In the genomic region with DNA sequence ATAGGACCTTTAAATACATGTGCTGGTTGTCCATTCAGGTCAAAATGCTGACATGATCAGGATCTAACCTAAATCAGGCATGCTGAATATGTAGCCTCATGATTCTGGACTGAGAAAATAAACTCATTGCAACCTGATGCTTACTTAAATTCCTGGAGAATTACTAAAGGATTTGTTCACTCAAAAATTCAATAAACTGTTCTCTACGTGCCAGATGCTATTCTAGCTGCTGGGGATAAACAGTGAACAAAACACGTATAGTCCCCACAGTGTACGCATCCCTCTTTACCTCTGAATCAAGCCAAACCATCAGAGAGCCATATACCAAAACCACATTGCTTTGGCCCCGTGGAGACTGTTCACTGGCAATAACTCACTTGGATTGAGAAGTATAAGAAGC, we compare ENCODE assay signal across 22 cellular contexts. TPM values are rescaled to one million over a fixed set of nuclear protein-coding genes. Genes with fewer than 3 reads are reported as not detected.
DNase-seq lines count a peak whose midpoint lies in the region; ATAC-seq, FAIRE-seq and TF ChIP-seq lines count a peak whose summit lies in the region.
"Had no signal": no experiment of that assay in that cellular context is flagged by ENCODE, and none has a peak within 500 bp of the region (broad histone marks: within the 10 kb centered on the region; RNA-seq: fewer than 3 reads in every experiment).

No MANE protein-coding gene starts in this region.

- H3K4me3 Mint-ChIP-seq in chondrocyte (ENCODE audit: unreplicated experiment): no peak overlapping the region
- H3K4me3 Mint-ChIP-seq: GM23338; neural crest cell; T-helper 2 cell treated with Interferon-gamma antibody and Interleukin-4, amounts not matched to agents 5 μg/mL and 100 μg/mL, for 36 hours; WTC11 had no signal

- H3K27ac ChIP-seq in mesenchymal stem cell (ENCODE audit: low read length, poor library complexity, severe bottlenecking) (no peak overlapping the region), MM.1S (ENCODE audit: low read length) (no peak overlapping the region)
- H3K27ac ChIP-seq: vagina had no signal

- peaks cover 8% of the 10 kb centered on the region for H3K4me1 Mint-ChIP-seq in chondrocyte (ENCODE audit: low read depth)

- no peak overlapping the region for H2AK5ac ChIP-seq in mesenchymal stem cell (ENCODE audit: low read length, severe bottlenecking)

- H3K18ac ChIP-seq in mesenchymal stem cell (ENCODE audit: low read depth in 1 of 2, low read length in 2 of 2): no peak overlapping the region

- 40% methylated on average over 3 of the region's 4 CpGs for WGBS in mesenchymal stem cell

- TF ChIP-seq CTCF in AG10803 (conservative IDR thresholded peaks at IDR 0.05; ENCODE audit: low read length) (no peak), chondrocyte (IDR thresholded peaks at IDR 0.05) (no peak), MM.1S (IDR thresholded peaks at IDR 0.05; ENCODE audit: low read length) (no peak)

- no peak overlapping the region for H3K23ac ChIP-seq in mesenchymal stem cell (ENCODE audit: low read length in 2 of 2)

- H3K9ac ChIP-seq in mesenchymal stem cell (ENCODE audit: low read length): no peak overlapping the region
- H3K9ac ChIP-seq in MM.1S (ENCODE audit: low read length): no peak overlapping the region

- no peak overlapping the region for H3K4me3 ChIP-seq in AG10803 (ENCODE audit: low read length)
- H3K4me3 ChIP-seq in mesenchymal stem cell (ENCODE audit: insufficient read depth in 1 of 2, low read depth in 1 of 2, low read length in 2 of 2): no peak overlapping the region
- H3K4me3 ChIP-seq in MM.1S (ENCODE audit: low read length): no peak overlapping the region
- H3K4me3 ChIP-seq: GM23338, vagina had no signal

- no peak overlapping the region for H4K91ac ChIP-seq in mesenchymal stem cell (ENCODE audit: low read length)

- no peaks in the 10 kb centered on the region for H3K27me3 ChIP-seq in mesenchymal stem cell (ENCODE audit: control insufficient read depth in 1 of 2, insufficient read depth in 1 of 2, low read length in 2 of 2)
- H3K27me3 ChIP-seq in MM.1S (replicated peaks; ENCODE audit: insufficient read depth, low read length): no peaks in the 10 kb centered on the region
- H3K27me3 ChIP-seq: vagina had no signal

- no peaks in the 10 kb centered on the region for H3K9me2 ChIP-seq in MM.1S (replicated peaks; ENCODE audit: insufficient read depth, low read length)

- no peak overlapping the region for H3K4ac ChIP-seq in mesenchymal stem cell (ENCODE audit: low read depth in 1 of 2, low read length in 2 of 2)

- H3K14ac ChIP-seq in mesenchymal stem cell (ENCODE audit: low read length in 2 of 2): no peak overlapping the region

- peaks cover 35% of the 10 kb centered on the region for H3K79me2 ChIP-seq in MM.1S (ENCODE audit: low read length)

- no peak for ATAC-seq in HG03469 (IDR thresholded peaks at IDR 0.05; ENCODE audit: unreplicated experiment)
- ATAC-seq: GM23338, left lobe of liver, WTC11 had no signal

- peak overlapping the region; percentile 27 for H3K27ac Mint-ChIP-seq in chondrocyte (ENCODE audit: unreplicated experiment)
- H3K27ac Mint-ChIP-seq: GM23338; T-helper 2 cell treated with Interferon-gamma antibody and Interleukin-4, amounts not matched to agents 5 μg/mL and 100 μg/mL, for 36 hours; WTC11 had no signal

- H4K20me1 ChIP-seq in MM.1S (ENCODE audit: insufficient read depth, low read length): no peaks in the 10 kb centered on the region

- no peak overlapping the region for H2BK120ac ChIP-seq in mesenchymal stem cell (ENCODE audit: low read depth, low read length)

- no peaks in the 10 kb centered on the region for H3K9me3 Mint-ChIP-seq in chondrocyte (ENCODE audit: low read depth)
- H3K9me3 Mint-ChIP-seq: GM23338, WTC11 had no signal

- H2BK12ac ChIP-seq in mesenchymal stem cell (ENCODE audit: low read length in 2 of 2): no peak overlapping the region

- FAIRE-seq in urothelium cell line (lab: Jason Lieb, UNC): no peak
- FAIRE-seq: colon, RCC 7860 had no signal

- no peaks in the 10 kb centered on the region for H3K9me3 ChIP-seq in mesenchymal stem cell (ENCODE audit: control insufficient read depth, low read length)
- H3K9me3 ChIP-seq in MM.1S (replicated peaks; ENCODE audit: insufficient read depth, low read length): no peaks in the 10 kb centered on the region
- H3K9me3 ChIP-seq: vagina had no signal

- peaks cover 18% of the 10 kb centered on the region for H3K79me1 ChIP-seq in mesenchymal stem cell (replicated peaks; ENCODE audit: low read length, poor library complexity, severe bottlenecking)

- no peak overlapping the region for H4K8ac ChIP-seq in mesenchymal stem cell (ENCODE audit: low read length)

- no peaks in the 10 kb centered on the region for H3F3A ChIP-seq in MM.1S (ENCODE audit: insufficient read depth, low read length)

- H3K4me2 ChIP-seq in mesenchymal stem cell (ENCODE audit: low read length, poor library complexity, severe bottlenecking) (no peak overlapping the region), MM.1S (ENCODE audit: low read depth, low read length) (no peak overlapping the region)
- H3K4me2 ChIP-seq: GM23338 had no signal

- H2AFZ ChIP-seq in mesenchymal stem cell (ENCODE audit: low read depth, low read length) (no peak overlapping the region), MM.1S (ENCODE audit: low read length) (no peak overlapping the region)
- H2AFZ ChIP-seq: GM23338 had no signal

- peaks cover 0 to 3% of the 10 kb centered on the region in 2 experiments for H3K36me3 ChIP-seq in mesenchymal stem cell (ENCODE audit: control insufficient read depth in 1 of 2, insufficient read depth in 2 of 2, low read depth in 1 of 2, low read length in 2 of 2)
- H3K36me3 ChIP-seq in MM.1S (replicated peaks; ENCODE audit: insufficient read depth, low read length): no peaks in the 10 kb centered on the region
- H3K36me3 ChIP-seq: vagina had no signal

- H3K27me3 Mint-ChIP-seq in chondrocyte (ENCODE audit: low read depth): no peaks in the 10 kb centered on the region

- DNase-seq in AG10803 (ENCODE audit: low read depth) (peak; percentile 81), LHCN-M2 (ENCODE audit: low read depth) (peak; percentile 74), chondrocyte (ENCODE audit: low spot score) (no peak), mesenchymal stem cell (peak; percentile 50), urothelium cell line (ENCODE audit: low spot score) (no peak), NOMO-1 treated with dmso at 0.1 percent for 144 hours (lab: John Stamatoyannopoulos, UW; ENCODE audit: unreplicated experiment) (no peak), MM.1S (no peak)
- DNase-seq: ACHN; activated CD4-positive, alpha-beta T cell treated with anti-CD3 and anti-CD28 coated beads, Interleukin-2, amount 50 U/mL, for 48 hours; activated naive CD4-positive, alpha-beta T cell; aorta; NCI-H1694; NCI-H2227 treated with DMSO at 0.1 percent for 48 hours had no signal

- H2BK15ac ChIP-seq in mesenchymal stem cell (ENCODE audit: low read depth, poor library complexity, severe bottlenecking): no peak overlapping the region

- no peak overlapping the region for H2BK5ac ChIP-seq in mesenchymal stem cell (ENCODE audit: low read depth, low read length, poor library complexity, severe bottlenecking)

- H3K36me3 Mint-ChIP-seq in chondrocyte (ENCODE audit: low read depth): peaks cover 2% of the 10 kb centered on the region

- H3K4me1 ChIP-seq in mesenchymal stem cell (ENCODE audit: control insufficient read depth, insufficient read depth, low read depth, low read length): no peaks in the 10 kb centered on the region
- H3K4me1 ChIP-seq in MM.1S (ENCODE audit: low read length): no peaks in the 10 kb centered on the region

RNA-seq across cellular contexts. Expression of a gene that starts 6.1 kb away (rescaled TPM):
- total RNA-seq in LHCN-M2 (2014; rRNA removed): 2.3 and 6.1 TPM in 2 replicates
- 1.3 TPM for polyA plus RNA-seq in LHCN-M2 (2012)
- 5.1 to 6.0 TPM (median 5.4 TPM) in 3 replicates for total RNA-seq in chondrocyte
- polyA plus RNA-seq in mesenchymal stem cell (2013, experiment 1 of 2): 2.6 TPM
- polyA plus RNA-seq in mesenchymal stem cell (2013, experiment 2 of 2): 2.4 TPM

RNA-seq across cellular contexts. Expression of a gene that starts 52.4 kb away (rescaled TPM):
- 38.3 and 38.4 TPM in 2 replicates for total RNA-seq in LHCN-M2 (2014; rRNA removed)
- polyA plus RNA-seq in LHCN-M2 (2012): 19.0 TPM
- total RNA-seq in chondrocyte: 31.8 to 39.8 TPM (median 35.3 TPM) in 3 replicates
- 26.0 TPM for polyA plus RNA-seq in mesenchymal stem cell (2013, experiment 1 of 2)
- polyA plus RNA-seq in mesenchymal stem cell (2013, experiment 2 of 2): 27.6 TPM

Comparison
In these comparisons a context has a peak if more than half of its experiments do, and no peak if none do; other contexts are left out.
1. DNase-seq: peak in AG10803 (single experiment), LHCN-M2 (single experiment) and mesenchymal stem cell (single experiment); none in chondrocyte (single experiment), urothelium cell line (single experiment), NOMO-1 treated with dmso at 0.1 percent for 144 hours (single experiment) and MM.1S (single experiment).